Comparison of ENCODE assay signal across 8 cellular contexts in genomic region chr9:99819123-99819483, GRCh38. TPM values are rescaled to one million over a fixed set of nuclear protein-coding genes. Genes with fewer than 3 reads are reported as not detected.
A peak's percentile ranks its signal among the peaks of the same experiment; 100 is the strongest.
DNase-seq lines count a peak whose midpoint lies in the region; ATAC-seq and TF ChIP-seq lines count a peak whose summit lies in the region.

No MANE protein-coding gene starts in this region.

- intact Hi-C loops in dorsolateral prefrontal cortex (cut with DNase I): loop anchor here in 1 of 2 donors (10.0 kb wide), 1 partner anchor 396 kb away; no protein-coding TSS in a partner anchor

- H2AFZ ChIP-seq in neural cell (ENCODE audit: low read depth, low read length): peak overlapping the region; percentile 61

- H3K4me3 ChIP-seq in DOHH2 (ENCODE audit: low read length) (peak overlapping the region; percentile 80), NT2/D1 (ENCODE audit: insufficient read length, low read depth) (peak overlapping the region; percentile 83), dorsolateral prefrontal cortex (peak overlapping the region; percentile 67 to 97 (median 91)), neural cell (ENCODE audit: low read length) (peak overlapping the region; percentile 98)

- H3K79me2 ChIP-seq in DOHH2 (ENCODE audit: control insufficient read depth, low read length) (peaks cover 3% of the 10 kb centered on the region), neural cell (replicated peaks; ENCODE audit: insufficient read depth, low read length) (peaks cover 20% of the 10 kb centered on the region)

- peaks cover 23% of the 10 kb centered on the region for H3K27me3 ChIP-seq in DOHH2 (ENCODE audit: control insufficient read depth, low read length)
- H3K27me3 ChIP-seq in NT2/D1 (ENCODE audit: insufficient read depth, insufficient read length): peaks cover 39% of the 10 kb centered on the region
- no peaks in the 10 kb centered on the region for H3K27me3 ChIP-seq in dorsolateral prefrontal cortex
- peaks cover 4% of the 10 kb centered on the region for H3K27me3 ChIP-seq in neural cell (ENCODE audit: insufficient read depth, low read depth, low read length)

- no peak for ATAC-seq in HG02571 (IDR thresholded peaks at IDR 0.05; ENCODE audit: unreplicated experiment)

- no peaks in the 10 kb centered on the region for H3K9me3 ChIP-seq in DOHH2 (ENCODE audit: control insufficient read depth, insufficient read depth, low read length)
- no peaks in the 10 kb centered on the region for H3K9me3 ChIP-seq in NT2/D1 (ENCODE audit: insufficient read depth, low read length)
- H3K9me3 ChIP-seq in neural cell (ENCODE audit: low read length): no peaks in the 10 kb centered on the region

- H3K4me2 ChIP-seq in DOHH2 (ENCODE audit: low read length) (peak overlapping the region; percentile 80), neural cell (ENCODE audit: low read length) (peak overlapping the region; percentile 94)

- H3K9me2 ChIP-seq in DOHH2 (replicated peaks; ENCODE audit: control insufficient read depth, low read length): no peaks in the 10 kb centered on the region
- H3K9me2 ChIP-seq in neural cell (ENCODE audit: insufficient read depth, low read length): no peaks in the 10 kb centered on the region

- H3K9ac ChIP-seq in NT2/D1 (ENCODE audit: insufficient read length, low read depth): peak overlapping the region; percentile 82
- H3K9ac ChIP-seq in neural cell (ENCODE audit: low read length): peak overlapping the region; percentile 98

- H3K36me3 ChIP-seq in DOHH2 (ENCODE audit: control insufficient read depth, low read length) (no peaks in the 10 kb centered on the region), NT2/D1 (ENCODE audit: insufficient read depth, insufficient read length, low read length) (no peaks in the 10 kb centered on the region), neural cell (ENCODE audit: insufficient read depth, low read length) (no peaks in the 10 kb centered on the region)

- no peak for DNase-seq in NT2/D1 (ENCODE audit: low read depth, low spot score)
- DNase-seq in dorsolateral prefrontal cortex: peak in 1 of 10 donors; percentile 75
- no peak for DNase-seq in kidney glomerular epithelial cell (lab: John Stamatoyannopoulos, UW)
- DNase-seq in NCI-H2081 (lab: John Stamatoyannopoulos, UW): no peak
- no peak for DNase-seq in AG08395 (ENCODE audit: low spot score)

- H4K20me1 ChIP-seq in DOHH2 (ENCODE audit: control insufficient read depth, insufficient read depth, low read depth, low read length) (no peaks in the 10 kb centered on the region), neural cell (ENCODE audit: insufficient read depth) (no peaks in the 10 kb centered on the region)

- H3F3A ChIP-seq in DOHH2 (ENCODE audit: control insufficient read depth, insufficient read depth) (peaks cover 26% of the 10 kb centered on the region), neural cell (ENCODE audit: insufficient read depth, low read length, poor library complexity, severe bottlenecking) (peaks cover 9% of the 10 kb centered on the region)

- H3K4me1 ChIP-seq in DOHH2 (ENCODE audit: control insufficient read depth, low read length): peaks cover 39% of the 10 kb centered on the region
- peaks cover 3% of the 10 kb centered on the region for H3K4me1 ChIP-seq in NT2/D1 (ENCODE audit: insufficient read depth, insufficient read length)

- peak overlapping the region; percentile 78 for H3K27ac ChIP-seq in DOHH2 (ENCODE audit: low read depth, low read length)
- peak overlapping the region; percentile 84 to 100 (median 99) for H3K27ac ChIP-seq in dorsolateral prefrontal cortex
- H3K27ac ChIP-seq in neural cell (ENCODE audit: low read length): peak overlapping the region; percentile 97

- TF ChIP-seq RAD21 in neural cell (conservative IDR thresholded peaks at IDR 0.05): no peak

- TF ChIP-seq EP300 in neural cell (conservative IDR thresholded peaks at IDR 0.05; ENCODE audit: poor library complexity, severe bottlenecking): no peak

- no peak for TF ChIP-seq CTCF in DOHH2 (IDR thresholded peaks at IDR 0.05; ENCODE audit: low read depth, low read length, poor library complexity, severe bottlenecking)
- peak in 1 of 56 donors; percentile 16 for TF ChIP-seq CTCF in dorsolateral prefrontal cortex (IDR thresholded peaks at IDR 0.05 in 54 of 56, conservative IDR thresholded peaks at IDR 0.05 in 2 of 56; ENCODE audit: low read depth in 1 of 56, partially characterized antibody in 56 of 56)
- no peak for TF ChIP-seq CTCF in neural cell (IDR thresholded peaks at IDR 0.05; ENCODE audit: poor library complexity, severe bottlenecking)

TF ChIP-seq in neural cell, 6 proteins besides CTCF, POLR2A, EP300 and RAD21:
- TF ChIP-seq REST (IDR thresholded peaks at IDR 0.05; ENCODE audit: borderline replicate concordance) (no peak), POLR2AphosphoS5 (IDR thresholded peaks at IDR 0.05) (no peak), SMC3 (conservative IDR thresholded peaks at IDR 0.05; ENCODE audit: poor library complexity) (no peak), MXI1 (conservative IDR thresholded peaks at IDR 0.05; ENCODE audit: poor library complexity, severe bottlenecking) (no peak), TAF1 (IDR thresholded peaks at IDR 0.05; ENCODE audit: low read depth) (no peak), EZH2 (IDR thresholded peaks at IDR 0.05; ENCODE audit: borderline replicate concordance, insufficient read depth, low read length, poor library complexity, severe bottlenecking) (no peak)

RNA-seq across cellular contexts. Expression of gene NR4A3, which starts 2.6 kb away (rescaled TPM):
- 10 to 100 TPM in 8 of 120 experiments, 1 to 10 TPM in 112; 1.5 to 39.1 (median 4.3) TPM for total RNA-seq in dorsolateral prefrontal cortex
- polyA plus RNA-seq in neural cell: 2.7 and 3.3 TPM in 2 replicates
- polyA minus RNA-seq in neural cell: 6.6 and 7.5 TPM in 2 replicates
